In the genomic region with DNA sequence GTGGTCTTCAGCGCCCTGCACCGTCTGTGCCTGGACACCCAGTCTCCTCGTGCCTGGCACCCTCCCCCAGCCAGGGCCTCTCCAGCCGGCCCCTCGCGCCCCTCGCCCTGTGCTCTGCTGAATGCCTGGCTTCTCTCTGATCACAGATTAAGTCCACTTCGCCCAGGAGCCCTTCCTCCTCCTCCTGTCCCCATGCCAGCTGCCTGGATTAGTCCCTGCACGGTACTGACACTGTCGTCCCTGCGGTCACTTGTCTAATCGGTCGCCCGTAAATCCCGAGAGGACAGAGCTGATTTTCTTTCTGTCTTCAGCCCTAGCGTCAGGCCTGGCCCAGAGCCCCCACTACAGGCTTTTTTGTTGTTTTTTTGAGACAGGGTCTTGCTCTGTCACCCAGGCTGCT, we compare ENCODE assay signal across 1 cellular context.
TF ChIP-seq lines count a peak whose summit lies in the region.

No MANE protein-coding gene starts in this region.

TF ChIP-seq in HepG2, 621 proteins besides CTCF, POLR2A, EP300 and RAD21:
- no peak for TF ChIP-seq RBM39 (IDR thresholded peaks at IDR 0.05; ENCODE audit: low read depth, low read length, poor library complexity, severe bottlenecking)
